ENCODE assay signal across 13 cellular contexts in the genomic region with DNA sequence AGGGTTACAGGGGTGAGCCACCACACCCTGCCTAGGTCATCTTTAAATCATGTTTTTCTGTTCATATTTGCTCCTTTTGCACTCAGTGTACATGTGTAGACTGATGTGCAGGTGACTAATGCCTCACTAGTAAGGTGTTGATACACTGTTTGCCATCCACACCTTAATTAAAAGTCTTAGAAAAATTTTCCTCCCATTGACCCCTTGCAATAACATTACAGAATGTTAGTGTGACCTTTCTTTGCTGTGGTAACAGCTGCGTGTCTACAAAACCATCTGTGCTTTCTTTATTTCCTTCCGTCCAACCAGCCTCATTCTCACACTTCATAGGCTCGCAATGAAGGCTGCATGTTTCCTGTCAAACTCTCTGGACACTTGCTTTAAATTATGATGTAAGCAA. TPM values are rescaled to one million over a fixed set of nuclear protein-coding genes. Genes with fewer than 3 reads are reported as not detected.
DNase-seq lines count a peak whose midpoint lies in the region; ATAC-seq and TF ChIP-seq lines count a peak whose summit lies in the region.
"Had no signal": no experiment of that assay in that cellular context is flagged by ENCODE, and none has a peak within 500 bp of the region (broad histone marks: within the 10 kb centered on the region; RNA-seq: fewer than 3 reads in every experiment).

No MANE protein-coding gene starts in this region.

- in situ Hi-C loops in KBM-7 (cut with MboI; ENCODE audit: low pct_unique_long_range_greater_than_20kb, low sequenced_read_pairs), result no loop called here

- H3K27me3 Mint-ChIP-seq in naive B cell, result no peaks in the 10 kb centered on the region

- H3K9me3 ChIP-seq in thyroid gland, result no peaks in the 10 kb centered on the region
- H3K9me3 ChIP-seq in lower lobe of right lung, result no peaks in the 10 kb centered on the region
- H3K9me3 ChIP-seq: right atrium auricular region, thoracic aorta had no signal

- peak overlapping the region in 7 of 8 donors; percentile 10 to 77 (median 52) for H3K4me3 Mint-ChIP-seq in naive B cell
- H3K4me3 Mint-ChIP-seq: dendritic cell treated with granulocyte-macrophage colony-stimulating factor and Interleukin-4, amounts not matched to agents 40 ng/mL and 50 ng/mL, for 4 days had no signal

- H3K27ac ChIP-seq in thyroid gland (no peak overlapping the region), lower lobe of right lung (no peak overlapping the region)
- H3K27ac ChIP-seq: right atrium auricular region, thoracic aorta had no signal

- H3K27ac Mint-ChIP-seq in naive B cell, result peak overlapping the region in 4 of 6 donors; percentile 29 to 94 (median 73)
- H3K27ac Mint-ChIP-seq: dendritic cell treated with granulocyte-macrophage colony-stimulating factor and Interleukin-4, amounts not matched to agents 40 ng/mL and 50 ng/mL, for 4 days had no signal

- peak; percentile 26 for DNase-seq in naive B cell
- no peak for DNase-seq in thyroid gland
- no peak for DNase-seq in Kasumi-1 (lab: John Stamatoyannopoulos, UW)
- DNase-seq in KBM-7, result no peak
- DNase-seq in lower lobe of right lung, result no peak
- DNase-seq: anterior cingulate cortex, NCI-H2081 treated with DMSO at 0.1 percent for 48 hours had no signal

- H3K9me3 Mint-ChIP-seq in naive B cell, result no peaks in the 10 kb centered on the region
- H3K9me3 Mint-ChIP-seq: dendritic cell treated with granulocyte-macrophage colony-stimulating factor and Interleukin-4, amounts not matched to agents 40 ng/mL and 50 ng/mL, for 4 days had no signal

- intact Hi-C loops in thyroid gland (cut with DNase I), result loop anchor here (10.0 kb wide), 1 partner anchor 60 kb away; no protein-coding TSS in a partner anchor
- intact Hi-C loops in lower lobe of right lung (cut with DNase I), result no loop called here

- no peak for TF ChIP-seq POLR2A in thyroid gland (IDR thresholded peaks at IDR 0.05)

- TF ChIP-seq CTCF in thyroid gland (IDR thresholded peaks at IDR 0.05) (no peak), lower lobe of right lung (IDR thresholded peaks at IDR 0.05) (no peak)

- H3K4me1 ChIP-seq in thyroid gland (peaks cover 1 to 2% of the 10 kb centered on the region in 2 donors), lower lobe of right lung (peaks cover under 1% of the 10 kb centered on the region)

- H3K4me3 ChIP-seq in thyroid gland (replicated peaks in 1 of 3) (no peak overlapping the region), lower lobe of right lung (no peak overlapping the region)
- H3K4me3 ChIP-seq: right atrium auricular region, thoracic aorta had no signal

- peaks cover 18 to 36% (median 34%) of the 10 kb centered on the region in 3 donors for H3K4me1 Mint-ChIP-seq in naive B cell

- H3K36me3 Mint-ChIP-seq in naive B cell, result no peaks in the 10 kb centered on the region

- H3K27me3 ChIP-seq in thyroid gland, result no peaks in the 10 kb centered on the region
- H3K27me3 ChIP-seq in lower lobe of right lung (ENCODE audit: low read depth), result no peaks in the 10 kb centered on the region
- H3K27me3 ChIP-seq: right atrium auricular region had no signal

- peak; percentile 87 for ATAC-seq in GM18909 (IDR thresholded peaks at IDR 0.05; ENCODE audit: poor library complexity, unreplicated experiment)
- ATAC-seq in GM21717 (IDR thresholded peaks at IDR 0.05; ENCODE audit: unreplicated experiment), result peak; percentile 48
- ATAC-seq in HG03442 (IDR thresholded peaks at IDR 0.05; ENCODE audit: unreplicated experiment), result peak; percentile 62
- ATAC-seq in naive B cell (ENCODE audit: low read depth in 2 of 2), result peak; percentile 56 to 90
- ATAC-seq in lower lobe of right lung, result no peak

- H3K36me3 ChIP-seq in thyroid gland (no peaks in the 10 kb centered on the region), lower lobe of right lung (no peaks in the 10 kb centered on the region)
- H3K36me3 ChIP-seq: right atrium auricular region, thoracic aorta had no signal

- WGBS in thyroid gland, 2 donors, result 79 to 82% methylated on average over 3 of the region's 3 CpGs

RNA-seq across cellular contexts. Expression of gene CEMIP2, which starts 6.6 kb away (rescaled TPM):
- polyA plus RNA-seq in naive B cell (ENCODE audit: low read depth in 6 of 6), result 10 to 100 TPM; 28.7 to 51.7 (median 41.8) TPM
- 100 to 1,000 TPM in 1 of 4 donors, 10 to 100 TPM in 3; 29.6 to 111 (median 34.0) TPM for total RNA-seq in thyroid gland
- 152 TPM for total RNA-seq in lower lobe of right lung

Comparison
In these comparisons a context has a peak if more than half of its experiments do, and no peak if none do; other contexts are left out.
1. ATAC-seq: peak in GM18909 (single experiment), GM21717 (single experiment), HG03442 (single experiment) and naive B cell (2 of 2); none in lower lobe of right lung (0 of 2).